ENCODE assay signal across 8 cellular contexts in the genomic region with DNA sequence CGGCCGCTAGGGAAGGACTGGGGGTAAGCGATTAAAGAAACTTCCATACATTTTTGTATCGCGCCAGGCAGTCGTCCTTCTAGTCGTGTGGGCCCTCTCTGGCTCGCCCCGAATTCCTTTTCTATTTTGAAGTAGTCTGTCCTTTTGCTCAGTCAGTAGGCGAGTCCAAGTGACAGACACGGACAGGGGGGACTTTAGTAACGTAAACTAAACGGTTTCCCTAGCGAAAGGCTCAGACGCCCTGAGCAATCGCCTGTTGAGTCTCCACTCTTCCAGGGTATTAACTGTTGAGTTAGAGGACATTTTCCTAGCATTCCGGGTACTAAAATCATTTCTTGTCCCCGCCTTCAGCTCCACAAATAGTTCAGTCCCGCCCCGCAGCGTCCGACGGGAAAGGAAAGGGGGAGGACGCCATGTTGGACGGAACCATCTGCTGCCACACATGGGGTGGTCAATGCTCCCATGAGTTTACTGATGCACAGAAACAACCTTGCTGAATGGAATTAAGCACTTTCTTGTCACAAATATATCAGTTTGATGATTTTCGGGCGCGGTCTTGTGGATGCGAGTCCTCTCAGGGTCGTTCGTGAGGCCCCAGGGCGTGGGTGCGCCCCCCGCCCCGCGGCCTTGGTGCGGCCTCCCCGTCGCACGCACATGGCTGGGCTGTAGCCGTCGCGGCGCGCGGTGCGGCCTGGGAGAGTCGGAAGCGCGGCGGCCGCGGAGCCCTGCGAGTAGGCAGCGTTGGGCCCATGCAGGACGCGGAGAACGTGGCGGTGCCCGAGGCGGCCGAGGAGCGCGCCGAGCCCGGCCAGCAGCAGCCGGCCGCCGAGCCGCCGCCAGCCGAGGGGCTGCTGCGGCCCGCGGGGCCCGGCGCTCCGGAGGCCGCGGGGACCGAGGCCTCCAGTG. TPM values are rescaled to one million over a fixed set of nuclear protein-coding genes. Genes with fewer than 3 reads are reported as not detected.
DNase-seq lines count a peak whose midpoint lies in the region; ATAC-seq and TF ChIP-seq lines count a peak whose summit lies in the region.

A gene (plus strand): TSS at position 655 of the 906 bp plus-strand sequence. CDS start 95 bp downstream, at position 750.

- H3K4me1 Mint-ChIP-seq in activated B cell treated with CpG ODN at 0.5 μM for 24 hours = peaks cover 33% of the 10 kb centered on the region

- intact Hi-C loops in activated B cell treated with CpG ODN at 0.5 μM for 24 hours (cut with micrococcal nuclease) = loop anchor here (1.0 to 5.0 kb wide), 6 partner anchors 40 to 255 kb away; a partner anchor contains a TSS

- H3K4me3 Mint-ChIP-seq in activated B cell treated with CpG ODN at 0.5 μM for 24 hours = peak within 1 kb of the TSS; percentile 94

- H3K36me3 Mint-ChIP-seq in activated B cell treated with CpG ODN at 0.5 μM for 24 hours (ENCODE audit: low read depth) = peaks cover 31% of the 10 kb centered on the region

- POLR2A ChIA-PET in activated B cell treated with CpG ODN at 0.5 μM for 24 hours (lab: Charles Lee) = interaction anchor here (0.5 to 2.3 kb wide), 29 partner anchors 11 to 784 kb away, joined by 3 to 19 read pairs (median 6); a partner anchor contains a TSS

- H3K27ac Mint-ChIP-seq in activated B cell treated with CpG ODN at 0.5 μM for 24 hours = peak within 1 kb of the TSS; percentile 100

- TF ChIP-seq CTCF in AG09319 (IDR thresholded peaks at IDR 0.05; ENCODE audit: low read depth, low read length) (no peak), activated B cell treated with CpG ODN at 0.5 μM for 24 hours (IDR thresholded peaks at IDR 0.05) (no peak), cardiac fibroblast (IDR thresholded peaks at IDR 0.05; ENCODE audit: low read depth, low read length) (no peak)

- H3K27me3 Mint-ChIP-seq in activated B cell treated with CpG ODN at 0.5 μM for 24 hours = no peaks in the 10 kb centered on the region

- H3K9me3 Mint-ChIP-seq in activated B cell treated with CpG ODN at 0.5 μM for 24 hours = no peaks in the 10 kb centered on the region

- peak; percentile 92 for DNase-seq in AG09319 (ENCODE audit: extremely low read depth, low read depth)
- peak; percentile 94 for DNase-seq in NCI-H345 (lab: John Stamatoyannopoulos, UW)
- peak; percentile 88 for DNase-seq in activated B cell treated with CpG ODN at 0.5 μM for 24 hours
- DNase-seq in cardiac fibroblast (ENCODE audit: low read depth in 2 of 2) = peak; percentile 97 to 98
- DNase-seq in inferior parietal cortex (ENCODE audit: extremely low spot score) = peak; percentile 96
- DNase-seq in smooth muscle cell of the brain vasculature (ENCODE audit: low read depth, low spot score) = peak; percentile 94

- peak; percentile 82 for ATAC-seq in GM19025 (IDR thresholded peaks at IDR 0.05; ENCODE audit: low read depth, unreplicated experiment)
- peak; percentile 88 for ATAC-seq in HG03280 (IDR thresholded peaks at IDR 0.05; ENCODE audit: unreplicated experiment)
- ATAC-seq in activated B cell treated with CpG ODN at 0.5 μM for 24 hours (ENCODE audit: low read depth) = peak; percentile 85

- CTCF ChIA-PET in activated B cell treated with CpG ODN at 0.5 μM for 24 hours (lab: Charles Lee) = interaction anchor here (1.0 kb wide), 1 partner anchor 114 kb away, joined by 3 read pairs; no protein-coding TSS in a partner anchor

- H3K4me3 ChIP-seq in cardiac fibroblast (replicated peaks in 1 of 2; ENCODE audit: low read depth in 2 of 2, low read length in 2 of 2) = peak within 1 kb of the TSS; percentile 92 to 99

RNA-seq across cellular contexts. Expression of the gene that starts here (rescaled TPM):
- total RNA-seq in activated B cell treated with CpG ODN at 0.5 μM for 24 hours = 198 and 202 TPM in 2 replicates

Comparison
In these comparisons a context has a peak if more than half of its experiments do, and no peak if none do; other contexts are left out.
1. Peak in every context shown above with its lines: DNase-seq, ATAC-seq and H3K4me3 ChIP-seq.